Comparison of ENCODE assay signal across 18 cellular contexts in genomic region chr16:50329446-50330189, GRCh38. TPM values are rescaled to one million over a fixed set of nuclear protein-coding genes. Genes with fewer than 3 reads are reported as not detected.
DNase-seq lines count a peak whose midpoint lies in the region; ATAC-seq and TF ChIP-seq lines count a peak whose summit lies in the region.
"Had no signal": no experiment of that assay in that cellular context is flagged by ENCODE, and none has a peak within 500 bp of the region (broad histone marks: within the 10 kb centered on the region; RNA-seq: fewer than 3 reads in every experiment).

No MANE protein-coding gene starts in this region.

- peaks cover 18% of the 10 kb centered on the region for H3K79me2 ChIP-seq in neural progenitor cell (ENCODE audit: low read depth)

- WGBS in esophagus muscularis mucosa, result 63% methylated on average over 11 of the region's 11 CpGs

- no peaks in the 10 kb centered on the region for H3K27me3 ChIP-seq in CD4-positive, alpha-beta T cell (ENCODE audit: control insufficient read depth, insufficient read depth, low read length)
- H3K27me3 ChIP-seq in HUES6 (ENCODE audit: control insufficient read depth, insufficient read depth, low read length), result no peaks in the 10 kb centered on the region
- no peaks in the 10 kb centered on the region for H3K27me3 ChIP-seq in esophagus muscularis mucosa
- no peaks in the 10 kb centered on the region for H3K27me3 ChIP-seq in neural progenitor cell
- H3K27me3 ChIP-seq: foreskin keratinocyte, suprapubic skin had no signal

- peaks cover 17% of the 10 kb centered on the region for H4K20me1 ChIP-seq in neural progenitor cell (ENCODE audit: low read depth)

- DNase-seq in CD4-positive, alpha-beta T cell, result no peak
- no peak for DNase-seq in esophagus muscularis mucosa (ENCODE audit: extremely low spot score)
- no peak for DNase-seq in neural progenitor cell (ENCODE audit: low spot score)
- no peak for DNase-seq in SIG-M5 (lab: John Stamatoyannopoulos, UW)
- DNase-seq: activated CD4-positive, alpha-beta T cell treated with anti-CD3 and anti-CD28 coated beads for 1 hour; effector CD4-positive, alpha-beta T cell; EL; foreskin keratinocyte; mesenchymal stem cell; NCI-H187 treated with DMSO at 0.1 percent for 48 hours; NCI-H510A treated with DMSO at 0.1 percent for 48 hours; PC-9; T-helper 1 cell had no signal

- no peak for TF ChIP-seq POLR2A in esophagus muscularis mucosa (IDR thresholded peaks at IDR 0.05; ENCODE audit: low read depth)

- no peak for TF ChIP-seq EP300 in esophagus muscularis mucosa (IDR thresholded peaks at IDR 0.05)

- no peak for ATAC-seq in CD4-positive, alpha-beta T cell (ENCODE audit: poor library complexity)
- ATAC-seq in GM18520 (IDR thresholded peaks at IDR 0.05; ENCODE audit: unreplicated experiment) (no peak), HG02885 (IDR thresholded peaks at IDR 0.05; ENCODE audit: poor library complexity, unreplicated experiment) (no peak), HG02870 (IDR thresholded peaks at IDR 0.05; ENCODE audit: unreplicated experiment) (no peak)
- ATAC-seq: foreskin keratinocyte had no signal

- TF ChIP-seq CTCF in CD4-positive, alpha-beta T cell (IDR thresholded peaks at IDR 0.05), result no peak
- no peak for TF ChIP-seq CTCF in esophagus muscularis mucosa (IDR thresholded peaks at IDR 0.05)
- TF ChIP-seq CTCF in neural progenitor cell (IDR thresholded peaks at IDR 0.05), result no peak

- H3K4me1 Mint-ChIP-seq in CD4-positive, alpha-beta T cell (ENCODE audit: low read depth), result peaks cover 63% of the 10 kb centered on the region
- no peaks in the 10 kb centered on the region for H3K4me1 Mint-ChIP-seq in neural progenitor cell

- H3K9me3 ChIP-seq in CD4-positive, alpha-beta T cell (ENCODE audit: control insufficient read depth, low read length), result no peaks in the 10 kb centered on the region
- H3K9me3 ChIP-seq in HUES6 (ENCODE audit: control insufficient read depth, insufficient read depth, low read depth, low read length) (no peaks in the 10 kb centered on the region), esophagus muscularis mucosa (no peaks in the 10 kb centered on the region), neural progenitor cell (ENCODE audit: low read depth) (no peaks in the 10 kb centered on the region)
- H3K9me3 ChIP-seq: suprapubic skin had no signal

- H3K27ac Mint-ChIP-seq in CD4-positive, alpha-beta T cell, result peak overlapping the region; percentile 84
- H3K27ac Mint-ChIP-seq in neural progenitor cell, result no peak overlapping the region

- H2AFZ ChIP-seq in neural progenitor cell (replicated peaks), result no peak overlapping the region
- H2AFZ ChIP-seq: PC-9 had no signal

- H3K36me3 Mint-ChIP-seq in CD4-positive, alpha-beta T cell (ENCODE audit: low read depth), result peaks cover 89% of the 10 kb centered on the region
- peaks cover 38% of the 10 kb centered on the region for H3K36me3 Mint-ChIP-seq in neural progenitor cell

- no peak overlapping the region for H3K4me2 ChIP-seq in neural progenitor cell
- H3K4me2 ChIP-seq: PC-9 had no signal

- H3K4me3 ChIP-seq in HUES6 (ENCODE audit: low read depth, low read length), result no peak overlapping the region
- peak overlapping the region in 1 of 4 donors; percentile 10 for H3K4me3 ChIP-seq in esophagus muscularis mucosa
- no peak overlapping the region for H3K4me3 ChIP-seq in neural progenitor cell
- H3K4me3 ChIP-seq: PC-9, suprapubic skin had no signal

- intact Hi-C loops in CD4-positive, alpha-beta T cell (cut with DNase I, micrococcal nuclease), result loop anchor here in 1 of 2 experiments (5.0 kb wide), 1 partner anchor 338 kb away; no protein-coding TSS in a partner anchor
- intact Hi-C loops in esophagus muscularis mucosa (cut with DNase I), result loop anchor here (10.0 kb wide), 1 partner anchor 175 kb away; the partner anchor contains the start of gene TENT4B

- CTCF ChIA-PET in CD4-positive, alpha-beta T cell (lab: Charles Lee), result interaction anchor here (1.0 to 5.2 kb wide), 4 partner anchors 9 to 116 kb away, joined by 3 to 91 read pairs (median 3); no protein-coding TSS in a partner anchor

- no peaks in the 10 kb centered on the region for H3F3A ChIP-seq in neural progenitor cell (ENCODE audit: low read depth)

- H3K9ac ChIP-seq in HUES6 (ENCODE audit: low read length) (peak overlapping the region; percentile 9), neural progenitor cell (no peak overlapping the region)

- POLR2A ChIA-PET in CD4-positive, alpha-beta T cell (lab: Charles Lee), result interaction anchor here (0.7 to 9.1 kb wide), 4 partner anchors 8 to 469 kb away, joined by 3 to 141 read pairs (median 4); no protein-coding TSS in a partner anchor

- no peaks in the 10 kb centered on the region for H3K27me3 Mint-ChIP-seq in CD4-positive, alpha-beta T cell
- no peaks in the 10 kb centered on the region for H3K27me3 Mint-ChIP-seq in neural progenitor cell (ENCODE audit: insufficient read depth, low read depth)

- H3K36me3 ChIP-seq in HUES6 (ENCODE audit: control insufficient read depth, insufficient read depth, low read length) (peaks cover 85% of the 10 kb centered on the region), esophagus muscularis mucosa (peaks cover 8 to 80% (median 37%) of the 10 kb centered on the region in 4 donors), neural progenitor cell (peaks cover 18% of the 10 kb centered on the region)

- H3K4me3 Mint-ChIP-seq in CD4-positive, alpha-beta T cell, result no peak overlapping the region
- H3K4me3 Mint-ChIP-seq in neural progenitor cell, result no peak overlapping the region

- H3K9me3 Mint-ChIP-seq in CD4-positive, alpha-beta T cell, result no peaks in the 10 kb centered on the region
- no peaks in the 10 kb centered on the region for H3K9me3 Mint-ChIP-seq in neural progenitor cell

- no peaks in the 10 kb centered on the region; the same call in 1 of the 2 replicates for H3K4me1 ChIP-seq in HUES6 (ENCODE audit: control insufficient read depth, insufficient read depth, low read length)
- H3K4me1 ChIP-seq in esophagus muscularis mucosa, result peaks cover 0 to 58% (median 51%) of the 10 kb centered on the region in 4 donors
- H3K4me1 ChIP-seq in neural progenitor cell, result no peaks in the 10 kb centered on the region
- H3K4me1 ChIP-seq: foreskin keratinocyte, suprapubic skin had no signal

- H3K27ac ChIP-seq in CD4-positive, alpha-beta T cell (ENCODE audit: low read depth, low read length), result no peak overlapping the region
- no peak overlapping the region for H3K27ac ChIP-seq in HUES6 (ENCODE audit: low read depth, low read length)
- peak overlapping the region; percentile 60 to 78 (median 69) for H3K27ac ChIP-seq in esophagus muscularis mucosa (replicated peaks in 1 of 4)
- peak overlapping the region; percentile 8 for H3K27ac ChIP-seq in neural progenitor cell
- H3K27ac ChIP-seq: foreskin keratinocyte, PC-9, suprapubic skin had no signal

RNA-seq across cellular contexts. Expression of gene BRD7, which starts 39.2 kb away (rescaled TPM):
- total RNA-seq in CD4-positive, alpha-beta T cell, result 100 to 1,000 TPM in 1 of 2 experiments, 10 to 100 TPM in 1; 95.4 to 103 TPM
- total RNA-seq in esophagus muscularis mucosa, result 10 to 100 TPM; 49.5 to 68.1 (median 56.5) TPM
- total RNA-seq in neural progenitor cell (ENCODE audit: low replicate concordance), result 112 and 164 TPM in 2 replicates

Comparison
In these comparisons a context has a peak if more than half of its experiments do, and no peak if none do; other contexts are left out.
1. H3K27ac ChIP-seq: peak in esophagus muscularis mucosa (4 of 4) and neural progenitor cell (single experiment); none in CD4-positive, alpha-beta T cell (single experiment) and HUES6 (single experiment).